ENCODE assay signal across 8 cellular contexts in genomic region chr18:908631-909621, GRCh38. TPM values are rescaled to one million over a fixed set of nuclear protein-coding genes. Genes with fewer than 3 reads are reported as not detected.
DNase-seq lines count a peak whose midpoint lies in the region; ATAC-seq and TF ChIP-seq lines count a peak whose summit lies in the region.

No MANE protein-coding gene starts in this region.

- H4K20me1 ChIP-seq in KMS-11 (ENCODE audit: insufficient read depth) (no peaks in the 10 kb centered on the region), neural cell (ENCODE audit: insufficient read depth) (no peaks in the 10 kb centered on the region), Karpas-422 (ENCODE audit: insufficient read depth, low read depth, low read length) (no peaks in the 10 kb centered on the region)

- H3K4me1 ChIP-seq in CD4-positive, alpha-beta memory T cell (ENCODE audit: insufficient read depth, low read length): peaks cover 24% of the 10 kb centered on the region
- peaks cover 4% of the 10 kb centered on the region for H3K4me1 ChIP-seq in KMS-11 (ENCODE audit: low read depth, poor library complexity, severe bottlenecking)
- no peaks in the 10 kb centered on the region for H3K4me1 ChIP-seq in Karpas-422 (ENCODE audit: low read length)

- H3K36me3 ChIP-seq in CD4-positive, alpha-beta memory T cell (ENCODE audit: insufficient read depth, low read length): no peaks in the 10 kb centered on the region
- H3K36me3 ChIP-seq in KMS-11 (ENCODE audit: insufficient read depth) (no peaks in the 10 kb centered on the region), neural cell (ENCODE audit: insufficient read depth, low read length) (no peaks in the 10 kb centered on the region), Karpas-422 (ENCODE audit: insufficient read depth, low read length) (no peaks in the 10 kb centered on the region)

- H3K9ac ChIP-seq in KMS-11 (no peak overlapping the region; the same call in 1 of the 2 replicates), neural cell (ENCODE audit: low read length) (no peak overlapping the region), Karpas-422 (ENCODE audit: low read length) (no peak overlapping the region)

- intact Hi-C loops in CD4-positive, alpha-beta memory T cell (cut with micrococcal nuclease): no loop called here

- no peaks in the 10 kb centered on the region for H3F3A ChIP-seq in neural cell (ENCODE audit: insufficient read depth, low read length, poor library complexity, severe bottlenecking)

- POLR2A ChIA-PET in CD4-positive, alpha-beta memory T cell (lab: Charles Lee; ENCODE audit: partially characterized antibody): interaction anchor here (1.0 kb wide), 1 partner anchor 32 kb away, joined by 3 read pairs; no protein-coding TSS in a partner anchor

- no peak overlapping the region for H3K27ac Mint-ChIP-seq in CD4-positive, alpha-beta memory T cell

- no peak for TF ChIP-seq EP300 in neural cell (conservative IDR thresholded peaks at IDR 0.05; ENCODE audit: poor library complexity, severe bottlenecking)

- peaks cover 42% of the 10 kb centered on the region for H3K27me3 ChIP-seq in CD4-positive, alpha-beta memory T cell (ENCODE audit: insufficient read depth, low read length)
- H3K27me3 ChIP-seq in KMS-11 (ENCODE audit: insufficient read depth, low read depth) (no peaks in the 10 kb centered on the region), neural cell (ENCODE audit: insufficient read depth, low read depth, low read length) (peaks cover 85% of the 10 kb centered on the region), Karpas-422 (ENCODE audit: low read length) (no peaks in the 10 kb centered on the region)

- H3K79me2 ChIP-seq in KMS-11 (ENCODE audit: insufficient read depth, low read depth) (no peaks in the 10 kb centered on the region), neural cell (replicated peaks; ENCODE audit: insufficient read depth, low read length) (no peaks in the 10 kb centered on the region), Karpas-422 (ENCODE audit: low read length) (no peaks in the 10 kb centered on the region)

- H3K27ac ChIP-seq in CD4-positive, alpha-beta memory T cell (ENCODE audit: low read depth, low read length): no peak overlapping the region
- H3K27ac ChIP-seq in KMS-11: no peak overlapping the region
- H3K27ac ChIP-seq in neural cell (ENCODE audit: low read length): no peak overlapping the region
- no peak overlapping the region for H3K27ac ChIP-seq in Karpas-422 (ENCODE audit: low read length)

- H3K9me2 ChIP-seq in neural cell (ENCODE audit: insufficient read depth, low read length) (no peaks in the 10 kb centered on the region), Karpas-422 (replicated peaks; ENCODE audit: insufficient read depth, low read length) (no peaks in the 10 kb centered on the region)

- H3K9me3 ChIP-seq in CD4-positive, alpha-beta memory T cell (ENCODE audit: control insufficient read depth in 1 of 2, low read length in 2 of 2): no peaks in the 10 kb centered on the region
- no peaks in the 10 kb centered on the region for H3K9me3 ChIP-seq in neural cell (ENCODE audit: low read length)
- peaks cover 5% of the 10 kb centered on the region; the same call in 1 of the 2 replicates for H3K9me3 ChIP-seq in Karpas-422 (ENCODE audit: low read length)

- peak overlapping the region; percentile 99 for H2AFZ ChIP-seq in KMS-11 (ENCODE audit: low read depth)
- no peak overlapping the region for H2AFZ ChIP-seq in neural cell (ENCODE audit: low read depth, low read length)
- H2AFZ ChIP-seq in Karpas-422 (ENCODE audit: low read length): no peak overlapping the region

- TF ChIP-seq CTCF in KMS-11 (conservative IDR thresholded peaks at IDR 0.05; ENCODE audit: low read depth, low read length) (no peak), neural cell (IDR thresholded peaks at IDR 0.05; ENCODE audit: poor library complexity, severe bottlenecking) (no peak)

- DNase-seq in CD4-positive, alpha-beta memory T cell: no peak
- DNase-seq in cerebellum (ENCODE audit: low spot score) (peak; percentile 6), Karpas-422 (no peak), NCI-H187 treated with DMSO at 0.1 percent for 48 hours (lab: John Stamatoyannopoulos, UW) (no peak)

- no peak for ATAC-seq in HG03175 (IDR thresholded peaks at IDR 0.05; ENCODE audit: unreplicated experiment)
- no peak for ATAC-seq in HG02852 (IDR thresholded peaks at IDR 0.05; ENCODE audit: unreplicated experiment)

- H3K27me3 Mint-ChIP-seq in CD4-positive, alpha-beta memory T cell: peaks cover 51 to 53% of the 10 kb centered on the region in 2 donors

- H3K9me3 Mint-ChIP-seq in CD4-positive, alpha-beta memory T cell: peaks cover 0 to 14% (median 5%) of the 10 kb centered on the region in 8 donors

- no peak for TF ChIP-seq RAD21 in neural cell (conservative IDR thresholded peaks at IDR 0.05)

- H3K36me3 Mint-ChIP-seq in CD4-positive, alpha-beta memory T cell: no peaks in the 10 kb centered on the region

- H3K4me2 ChIP-seq in KMS-11 (peak overlapping the region; percentile 84), neural cell (ENCODE audit: low read length) (no peak overlapping the region), Karpas-422 (ENCODE audit: low read depth, low read length, poor library complexity, severe bottlenecking) (no peak overlapping the region)

- CTCF ChIA-PET in CD4-positive, alpha-beta memory T cell (lab: Charles Lee; ENCODE audit: partially characterized antibody): no interaction called here

- H3K4me3 ChIP-seq in CD4-positive, alpha-beta memory T cell (ENCODE audit: low read length in 2 of 2): no peak overlapping the region
- no peak overlapping the region for H3K4me3 ChIP-seq in KMS-11 (IDR thresholded peaks at IDR 0.05; ENCODE audit: insufficient read depth, low read depth, low read length)
- H3K4me3 ChIP-seq in neural cell (ENCODE audit: low read length): peak overlapping the region; percentile 52
- no peak overlapping the region for H3K4me3 ChIP-seq in Karpas-422 (ENCODE audit: low read length)

- peak overlapping the region; percentile 23 to 81 (median 72) for H3K4me3 Mint-ChIP-seq in CD4-positive, alpha-beta memory T cell

- H3K4me1 Mint-ChIP-seq in CD4-positive, alpha-beta memory T cell: peaks cover 7 to 20% (median 12%) of the 10 kb centered on the region in 4 donors

TF ChIP-seq in neural cell, 6 proteins besides CTCF, POLR2A, EP300 and RAD21:
- TF ChIP-seq TAF1 (IDR thresholded peaks at IDR 0.05; ENCODE audit: low read depth): no peak
- TF ChIP-seq POLR2AphosphoS5 (IDR thresholded peaks at IDR 0.05): no peak
- TF ChIP-seq EZH2 (IDR thresholded peaks at IDR 0.05; ENCODE audit: borderline replicate concordance, insufficient read depth, low read length, poor library complexity, severe bottlenecking): peak; percentile 41

RNA-seq across cellular contexts. Expression of gene ADCYAP1, which starts 4.3 kb away (rescaled TPM):
- not detected for total RNA-seq in CD4-positive, alpha-beta memory T cell
- polyA plus RNA-seq in CD4-positive, alpha-beta memory T cell: not detected
- total RNA-seq in cerebellum: 23.3 TPM
- 0.98 and 1.2 TPM in 2 replicates for polyA plus RNA-seq in neural cell
- polyA minus RNA-seq in neural cell: 0.46 and 0.49 TPM in 2 replicates
- not detected in 2 replicates for total RNA-seq in Karpas-422 (2014; rRNA removed; shearing (Covaris generic); ENCODE audit: low replicate concordance)

Comparison
In these comparisons a context has a peak if more than half of its experiments do, and no peak if none do; other contexts are left out.
1. RNA of gene ADCYAP1, which starts 4.3 kb away (total RNA-seq): 23.3 TPM in cerebellum (single experiment); not detected in CD4-positive, alpha-beta memory T cell and not detected in Karpas-422; every median in the first group is over 10 times any median in the second.